Comparison of ENCODE assay signal across 8 cellular contexts in the genomic region with DNA sequence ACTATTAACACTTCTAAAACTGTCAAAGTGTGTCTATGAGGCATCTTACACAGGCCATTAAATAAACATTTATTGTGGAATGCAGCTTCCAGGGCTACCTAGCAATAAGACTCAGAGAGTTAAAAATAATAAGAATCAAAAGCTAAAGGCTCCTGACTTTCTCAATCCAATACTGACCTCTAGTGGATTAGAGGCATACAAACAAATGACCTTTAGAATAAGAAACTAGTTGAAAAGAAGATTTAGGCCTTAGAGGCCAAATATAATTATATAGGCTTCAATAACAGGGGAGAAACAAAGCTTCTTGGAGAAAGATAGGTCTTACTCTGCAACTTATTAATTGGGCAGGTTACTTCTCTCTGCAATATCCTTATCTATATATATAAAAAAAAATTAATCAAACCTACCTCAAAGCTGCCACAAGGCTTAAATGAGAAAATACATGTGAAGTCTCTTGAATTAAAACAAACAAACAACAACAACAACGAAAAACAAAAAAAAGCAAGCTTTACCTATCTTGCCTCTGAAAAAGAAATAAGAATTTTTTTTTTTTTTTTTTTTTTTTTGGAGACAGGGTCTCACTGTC.
DNase-seq lines count a peak whose midpoint lies in the region; ATAC-seq and TF ChIP-seq lines count a peak whose summit lies in the region.

No MANE protein-coding gene starts in this region.

- TF ChIP-seq RAD21 in Ishikawa (IDR thresholded peaks at IDR 0.05; ENCODE audit: low read depth): peak; percentile 65

- intact Hi-C loops in aorta (cut with DNase I): loop anchor here (5.0 to 10.0 kb wide), 5 partner anchors 405 to 1045 kb away; a partner anchor contains a TSS

- TF ChIP-seq CTCF in Peyer's patch (IDR thresholded peaks at IDR 0.05): peak in 5 of 6 experiments; percentile 30 to 74 (median 65)
- peak; percentile 67 for TF ChIP-seq CTCF in osteoblast (IDR thresholded peaks at IDR 0.05; ENCODE audit: extremely low read depth, low read depth, low read length)

- no peaks in the 10 kb centered on the region for H3K79me2 ChIP-seq in osteoblast (ENCODE audit: insufficient read depth, low read length)

- H3K36me3 ChIP-seq in Peyer's patch (no peaks in the 10 kb centered on the region), osteoblast (ENCODE audit: insufficient read depth, low read length) (no peaks in the 10 kb centered on the region), aorta (ENCODE audit: control insufficient read depth in 1 of 2, insufficient read depth in 2 of 2, low read length in 1 of 2) (no peaks in the 10 kb centered on the region)

- H3K4me1 ChIP-seq in Peyer's patch (no peaks in the 10 kb centered on the region), osteoblast (ENCODE audit: insufficient read depth, low read length) (peaks cover 20% of the 10 kb centered on the region), aorta (ENCODE audit: control insufficient read depth in 1 of 2, insufficient read depth in 2 of 2, low read length in 2 of 2) (peaks cover 0 to 2% of the 10 kb centered on the region in 2 donors)

- WGBS in aorta, 2 donors: 26 to 33% methylated on average over 1 of the region's 1 CpG

- peaks cover 4% of the 10 kb centered on the region for H4K20me1 ChIP-seq in osteoblast (ENCODE audit: insufficient read depth, low read length)

- H2AFZ ChIP-seq in osteoblast (ENCODE audit: low read length): no peak overlapping the region

- H3K9me3 ChIP-seq in Peyer's patch (no peaks in the 10 kb centered on the region), osteoblast (ENCODE audit: low read depth, low read length) (no peaks in the 10 kb centered on the region), aorta (ENCODE audit: control insufficient read depth, low read length) (no peaks in the 10 kb centered on the region)

- ATAC-seq in esophagus mucosa (peak; percentile 42), HG02588 (IDR thresholded peaks at IDR 0.05; ENCODE audit: unreplicated experiment) (no peak), HG02884 (IDR thresholded peaks at IDR 0.05; ENCODE audit: unreplicated experiment) (no peak), aorta (ENCODE audit: low FRiP score) (no peak)

- no peak overlapping the region for H3K4me3 ChIP-seq in Peyer's patch
- H3K4me3 ChIP-seq in osteoblast (ENCODE audit: insufficient read depth, low read length): no peak overlapping the region
- no peak overlapping the region for H3K4me3 ChIP-seq in aorta (ENCODE audit: low read length in 2 of 2)

- no peak for TF ChIP-seq POLR2A in Peyer's patch (IDR thresholded peaks at IDR 0.05)

- H3K27ac ChIP-seq in Peyer's patch: no peak overlapping the region
- H3K27ac ChIP-seq in osteoblast (ENCODE audit: low read depth, low read length): no peak overlapping the region
- H3K27ac ChIP-seq in aorta (ENCODE audit: low read depth in 1 of 2, low read length in 2 of 2): no peak overlapping the region

- H3K27me3 ChIP-seq in Peyer's patch (no peaks in the 10 kb centered on the region), osteoblast (ENCODE audit: insufficient read depth, low read length) (no peaks in the 10 kb centered on the region), aorta (ENCODE audit: control insufficient read depth in 1 of 2, insufficient read depth in 2 of 2, low read length in 1 of 2) (no peaks in the 10 kb centered on the region)

- DNase-seq in EL (peak; percentile 62), Peyer's patch (no peak), osteoblast (ENCODE audit: insufficient read length, low spot score, missing footprints) (peak; percentile 25), aorta (no peak)

- H3K4me2 ChIP-seq in osteoblast (ENCODE audit: insufficient read depth, low read length): no peak overlapping the region

- TF ChIP-seq EP300 in Ishikawa (IDR thresholded peaks at IDR 0.05; ENCODE audit: borderline replicate concordance): no peak

TF ChIP-seq in Ishikawa, 13 proteins besides CTCF, POLR2A, EP300 and RAD21:
- TF ChIP-seq, protein P1, sequence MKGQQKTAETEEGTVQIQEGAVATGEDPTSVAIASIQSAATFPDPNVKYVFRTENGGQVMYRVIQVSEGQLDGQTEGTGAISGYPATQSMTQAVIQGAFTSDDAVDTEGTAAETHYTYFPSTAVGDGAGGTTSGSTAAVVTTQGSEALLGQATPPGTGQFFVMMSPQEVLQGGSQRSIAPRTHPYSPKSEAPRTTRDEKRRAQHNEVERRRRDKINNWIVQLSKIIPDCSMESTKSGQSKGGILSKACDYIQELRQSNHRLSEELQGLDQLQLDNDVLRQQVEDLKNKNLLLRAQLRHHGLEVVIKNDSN (IDR thresholded peaks at IDR 0.05): no peak
- TF ChIP-seq CEBPB (IDR thresholded peaks at IDR 0.05) (no peak), CREB1 (IDR thresholded peaks at IDR 0.05; ENCODE audit: low read depth) (no peak), TEAD4 (IDR thresholded peaks at IDR 0.05) (no peak), EGR1 (IDR thresholded peaks at IDR 0.05) (no peak), ZBTB7A (IDR thresholded peaks at IDR 0.05; ENCODE audit: low read depth) (no peak), NFIC (IDR thresholded peaks at IDR 0.05) (no peak), FOXM1 (IDR thresholded peaks at IDR 0.05; ENCODE audit: borderline replicate concordance, low read depth) (no peak), TCF12 (IDR thresholded peaks at IDR 0.05; ENCODE audit: low read depth) (no peak)
- TF ChIP-seq, protein P2, sequence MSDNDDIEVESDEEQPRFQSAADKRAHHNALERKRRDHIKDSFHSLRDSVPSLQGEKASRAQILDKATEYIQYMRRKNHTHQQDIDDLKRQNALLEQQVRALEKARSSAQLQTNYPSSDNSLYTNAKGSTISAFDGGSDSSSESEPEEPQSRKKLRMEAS (IDR thresholded peaks at IDR 0.05): no peak
TF ChIP-seq in Ishikawa: peak in this region for 0.

Comparison
In these comparisons a context has a peak if more than half of its experiments do, and no peak if none do; other contexts are left out.
1. DNase-seq: peak in EL (single experiment) and osteoblast (single experiment); none in Peyer's patch (0 of 3) and aorta (0 of 2).